Comparison of ENCODE assay signal across 1 cellular context in genomic region chr3:197482001-197482400, GRCh38.
TF ChIP-seq lines count a peak whose summit lies in the region.

No MANE protein-coding gene starts in this region.

TF ChIP-seq in endothelial cell of umbilical vein, 7 proteins besides CTCF, POLR2A, EP300 and RAD21:
- TF ChIP-seq, protein P1, sequence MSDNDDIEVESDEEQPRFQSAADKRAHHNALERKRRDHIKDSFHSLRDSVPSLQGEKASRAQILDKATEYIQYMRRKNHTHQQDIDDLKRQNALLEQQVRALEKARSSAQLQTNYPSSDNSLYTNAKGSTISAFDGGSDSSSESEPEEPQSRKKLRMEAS (IDR thresholded peaks at IDR 0.05; ENCODE audit: insufficient read depth, insufficient read length), result no peak
- TF ChIP-seq POLR2AphosphoS5 (IDR thresholded peaks at IDR 0.05; ENCODE audit: insufficient read depth, low read depth, low read length) (no peak), EZH2 (IDR thresholded peaks at IDR 0.05; ENCODE audit: borderline replicate concordance, low read depth, low read length, severe bottlenecking) (no peak), JUN (IDR thresholded peaks at IDR 0.05; ENCODE audit: borderline replicate concordance, insufficient read depth, insufficient read length, low read depth) (no peak), FOS (IDR thresholded peaks at IDR 0.05; ENCODE audit: borderline replicate concordance, insufficient read depth, low read length) (peak; percentile 35), MYC (IDR thresholded peaks at IDR 0.05; ENCODE audit: low read depth, low read length) (no peak), GATA2 (IDR thresholded peaks at IDR 0.05; ENCODE audit: insufficient read depth, insufficient read length, low read depth, low read length) (no peak)
